28 cellular contexts compared by ENCODE assay signal in genomic region chr14:79699206-79699605, GRCh38.
DNase-seq lines count a peak whose midpoint lies in the region; ATAC-seq, FAIRE-seq and TF ChIP-seq lines count a peak whose summit lies in the region.
"Had no signal": no experiment of that assay in that cellular context is flagged by ENCODE, and none has a peak within 500 bp of the region (broad histone marks: within the 10 kb centered on the region; RNA-seq: fewer than 3 reads in every experiment).

No MANE protein-coding gene starts in this region.

- CTCF ChIA-PET in HepG2 (lab: Yijun Ruan, JAX; ENCODE audit: low intra/inter-chr PET ratio, low total read pairs): no interaction called here

- no peak for FAIRE-seq in HepG2 (lab: Jason Lieb, UNC)
- FAIRE-seq: A204.1, G401.6, GM12891, GM19239 had no signal

- H3K79me2 ChIP-seq in HepG2 (ENCODE audit: insufficient read depth, low read length): no peaks in the 10 kb centered on the region

- ATAC-seq in HepG2 (no peak), HG02763 (IDR thresholded peaks at IDR 0.05; ENCODE audit: unreplicated experiment) (no peak)

- intact Hi-C loops in uterus (cut with DNase I; ENCODE audit: low total_unique reads) (no loop called here), HepG2 (cut with micrococcal nuclease; ENCODE audit: unreplicated experiment) (no loop called here)

- no peaks in the 10 kb centered on the region for H3K27me3 Mint-ChIP-seq in mesothelial cell of epicardium (ENCODE audit: low read depth)
- H3K27me3 Mint-ChIP-seq: CD4-positive, alpha-beta memory T cell; CD4-positive, CD25-positive, alpha-beta regulatory T cell; CD8-positive, alpha-beta memory T cell had no signal

- no peaks in the 10 kb centered on the region for H3K9me3 Mint-ChIP-seq in mesothelial cell of epicardium

- H3K4me2 ChIP-seq in HepG2 (ENCODE audit: low read depth, low read length): no peak overlapping the region
- H3K4me2 ChIP-seq: BLaER1 had no signal

- no peak overlapping the region for H2AFZ ChIP-seq in HepG2 (ENCODE audit: low read length)

- H4K20me1 ChIP-seq in HepG2 (ENCODE audit: insufficient read depth, low read length): no peaks in the 10 kb centered on the region
- H4K20me1 ChIP-seq: BLaER1 had no signal

- 33% methylated on average over 2 of the region's 2 CpGs for WGBS in HepG2 (ENCODE audit: low lambda C conversion rate)

- H3K27me3 ChIP-seq in uterus (no peaks in the 10 kb centered on the region), HepG2 (ENCODE audit: control insufficient read depth in 1 of 2, insufficient read depth in 2 of 2, low read length in 2 of 2) (no peaks in the 10 kb centered on the region)
- H3K27me3 ChIP-seq: BE2C, BLaER1 had no signal

- no peak overlapping the region for H3K4me3 ChIP-seq in uterus
- no peak overlapping the region for H3K4me3 ChIP-seq in HepG2 (replicated peaks in 1 of 3; ENCODE audit: insufficient read depth in 1 of 3, low read depth in 2 of 3, low read length in 3 of 3)
- H3K4me3 ChIP-seq: BLaER1 had no signal

- peaks cover 57% of the 10 kb centered on the region for H3K4me1 Mint-ChIP-seq in mesothelial cell of epicardium
- H3K4me1 Mint-ChIP-seq: CD14-positive monocyte; CD4-positive, alpha-beta memory T cell; CD4-positive, CD25-positive, alpha-beta regulatory T cell; CD8-positive, alpha-beta memory T cell had no signal

- POLR2A ChIA-PET in HepG2 (lab: Yijun Ruan, JAX): no interaction called here

- no peak overlapping the region for H3K4me3 Mint-ChIP-seq in mesothelial cell of epicardium
- H3K4me3 Mint-ChIP-seq: CD14-positive monocyte; CD4-positive, alpha-beta memory T cell; CD4-positive, CD25-positive, alpha-beta regulatory T cell; CD8-positive, alpha-beta memory T cell had no signal

- peak; percentile 90 for DNase-seq in cerebellar cortex (ENCODE audit: low spot score)
- peak; percentile 51 for DNase-seq in cerebellum (ENCODE audit: low spot score)
- no peak for DNase-seq in mesothelial cell of epicardium (ENCODE audit: low spot score in 2 of 2, unreplicated experiment in 2 of 2)
- no peak for DNase-seq in uterus
- no peak for DNase-seq in activated T-cell treated with anti-CD3 and anti-CD28 coated beads, Interleukin-2, amount 50 U/mL, for 1 hour
- no peak for DNase-seq in HepG2 (ENCODE audit: low spot score)
- no peak for DNase-seq in NCI-H82 treated with DMSO at 0.1 percent for 48 hours (lab: John Stamatoyannopoulos, UW; ENCODE audit: unreplicated experiment)
- DNase-seq: 8988T; ACHN; BE2C; CD4-positive, alpha-beta memory T cell; CD4-positive, CD25-positive, alpha-beta regulatory T cell; CD8-positive, alpha-beta memory T cell; COR-L47; DMS 273 treated with DMSO at 0.1 percent for 48 hours; DMS153; DMS53; DMS79; DND-41; EL; GF-D8 had no signal

- no peak overlapping the region for H3K9ac ChIP-seq in HepG2 (ENCODE audit: insufficient read depth, low read depth, low read length)
- H3K9ac ChIP-seq: BLaER1 had no signal

- TF ChIP-seq EP300 in HepG2 (IDR thresholded peaks at IDR 0.05; ENCODE audit: low read depth in 2 of 2, low read length in 2 of 2): no peak
- no peak for TF ChIP-seq EP300 in HepG2 (CRISPR knock-in tag; IDR thresholded peaks at IDR 0.05; ENCODE audit: borderline replicate concordance)

- in situ Hi-C loops in HepG2 (cut with HindIII; ENCODE audit: extremely low pct_ligation_motif_present, low pct_unique_long_range_greater_than_20kb): loop anchor here (25.0 kb wide), 1 partner anchor 112 kb away; no protein-coding TSS in a partner anchor

- no peak for TF ChIP-seq POLR2A in uterus (IDR thresholded peaks at IDR 0.05)
- no peak for TF ChIP-seq POLR2A in HepG2 (IDR thresholded peaks at IDR 0.05; ENCODE audit: insufficient read depth in 1 of 2, low read depth in 2 of 2, low read length in 2 of 2)

- BruUV-seq in HepG2 (replicated peaks; lab: Mats Ljungman, UMichigan): no TSS peak

- no peaks in the 10 kb centered on the region for H3K36me3 Mint-ChIP-seq in mesothelial cell of epicardium
- H3K36me3 Mint-ChIP-seq: CD14-positive monocyte; CD4-positive, alpha-beta memory T cell; CD4-positive, CD25-positive, alpha-beta regulatory T cell; CD8-positive, alpha-beta memory T cell had no signal

- H3K27ac ChIP-seq in uterus (peak overlapping the region; percentile 36 to 54), HepG2 (ENCODE audit: extremely low read length, insufficient read depth, low read length) (no peak overlapping the region)
- H3K27ac ChIP-seq: BLaER1 had no signal

- peak overlapping the region; percentile 61 for H3K27ac Mint-ChIP-seq in mesothelial cell of epicardium
- H3K27ac Mint-ChIP-seq: CD14-positive monocyte; CD4-positive, alpha-beta memory T cell; CD4-positive, CD25-positive, alpha-beta regulatory T cell; CD8-positive, alpha-beta memory T cell had no signal

- H3K9me3 ChIP-seq in uterus (no peaks in the 10 kb centered on the region), HepG2 (ENCODE audit: low read length) (peaks cover 91% of the 10 kb centered on the region)
- H3K9me3 ChIP-seq: BE2C, BLaER1 had no signal

- no peaks in the 10 kb centered on the region for H3K4me1 ChIP-seq in uterus
- no peaks in the 10 kb centered on the region for H3K4me1 ChIP-seq in HepG2 (ENCODE audit: insufficient read depth, low read length)
- H3K4me1 ChIP-seq: BE2C, BLaER1 had no signal

- H3K36me3 ChIP-seq in uterus (no peaks in the 10 kb centered on the region), HepG2 (replicated peaks in 1 of 2; ENCODE audit: control insufficient read depth in 1 of 2, insufficient read depth in 2 of 2, low read length in 2 of 2) (no peaks in the 10 kb centered on the region)
- H3K36me3 ChIP-seq: BE2C, BLaER1 had no signal

- TF ChIP-seq CTCF in mesothelial cell of epicardium (IDR thresholded peaks at IDR 0.05; ENCODE audit: unreplicated experiment): no peak
- no peak for TF ChIP-seq CTCF in uterus (IDR thresholded peaks at IDR 0.05)
- no peak for TF ChIP-seq CTCF in HepG2 (CRISPR knock-in tag; IDR thresholded peaks at IDR 0.05)

- no peak for TF ChIP-seq RAD21 in HepG2 (CRISPR knock-in tag; IDR thresholded peaks at IDR 0.05)

TF ChIP-seq in HepG2, 621 proteins besides CTCF, POLR2A, EP300 and RAD21:
- TF ChIP-seq HMG20B (CRISPR knock-in tag; conservative IDR thresholded peaks at IDR 0.05) (no peak), NFE2 (CRISPR knock-in tag; IDR thresholded peaks at IDR 0.05) (no peak), ZNF703 (CRISPR knock-in tag; IDR thresholded peaks at IDR 0.05; ENCODE audit: borderline replicate concordance) (no peak), ZNF589 (CRISPR knock-in tag; conservative IDR thresholded peaks at IDR 0.05) (no peak)

Comparison
In these comparisons a context has a peak if more than half of its experiments do, and no peak if none do; other contexts are left out.
1. DNase-seq: peak in cerebellar cortex (single experiment) and cerebellum (single experiment); none in mesothelial cell of epicardium (0 of 2), uterus (0 of 2), activated T-cell treated with anti-CD3 and anti-CD28 coated beads, Interleukin-2, amount 50 U/mL, for 1 hour (single experiment), HepG2 (single experiment) and NCI-H82 treated with DMSO at 0.1 percent for 48 hours (single experiment).